29 cellular contexts compared by ENCODE assay signal in genomic region chr1:3570081-3570986, GRCh38. TPM values are rescaled to one million over a fixed set of nuclear protein-coding genes. Genes with fewer than 3 reads are reported as not detected.
DNase-seq lines count a peak whose midpoint lies in the region; ATAC-seq and TF ChIP-seq lines count a peak whose summit lies in the region.
"Had no signal": no experiment of that assay in that cellular context is flagged by ENCODE, and none has a peak within 500 bp of the region (broad histone marks: within the 10 kb centered on the region; RNA-seq: fewer than 3 reads in every experiment).

No MANE protein-coding gene starts in this region.

- no peak overlapping the region for H3K9ac ChIP-seq in DND-41 (ENCODE audit: low read depth, low read length)

- H3K4me1 ChIP-seq in DND-41 (ENCODE audit: insufficient read depth, low read length): no peaks in the 10 kb centered on the region
- H3K4me1 ChIP-seq: adrenal gland, body of pancreas, foreskin keratinocyte, HAP-1 had no signal

- TF ChIP-seq CTCF in DND-41 (IDR thresholded peaks at IDR 0.05; ENCODE audit: borderline replicate concordance, extremely low read depth, low read length, poor library complexity, severe bottlenecking): no peak

- ATAC-seq in DND-41 (ENCODE audit: insufficient read depth, low read depth): no peak; the same call in 2 of the 3 replicates
- ATAC-seq in HG03280 (IDR thresholded peaks at IDR 0.05; ENCODE audit: unreplicated experiment): no peak
- ATAC-seq in HG02571 (IDR thresholded peaks at IDR 0.05; ENCODE audit: unreplicated experiment): no peak
- ATAC-seq: body of pancreas, foreskin keratinocyte, heart right ventricle, natural killer cell, SK-N-SH treated with all-trans-retinoic acid at 6 μM for 48 hours had no signal

- no peaks in the 10 kb centered on the region for H3K36me3 ChIP-seq in DND-41 (ENCODE audit: insufficient read depth, low read length)
- H3K36me3 ChIP-seq: adrenal gland, esophagus squamous epithelium, HAP-1, heart right ventricle had no signal

- DNase-seq in COLO668 (lab: John Stamatoyannopoulos, UW; ENCODE audit: unreplicated experiment): peak; percentile 27
- peak; percentile 4 for DNase-seq in DND-41
- DNase-seq in RPMI8226: peak; percentile 87
- DNase-seq in myocyte (ENCODE audit: low read depth): peak; percentile 38
- DNase-seq in cerebellar cortex (ENCODE audit: low spot score): no peak
- no peak for DNase-seq in NCI-H187 treated with DMSO at 0.1 percent for 48 hours (lab: John Stamatoyannopoulos, UW)
- DNase-seq: activated CD4-positive, alpha-beta memory T cell treated with anti-CD3 and anti-CD28 coated beads, Interleukin-2, amount 10 ng/mL, durations not matched to agents 7 days and 5 days; activated CD4-positive, alpha-beta T cell treated with anti-CD3 and anti-CD28 coated beads for 1 hour; activated CD8-positive, alpha-beta memory T cell treated with anti-CD3 and anti-CD28 coated beads, Interleukin-2, amount 50 U/mL, for 4 hours; activated naive CD4-positive, alpha-beta T cell treated with Interleukin-2 at 50 U/mL for 16 hours; adrenal gland; body of pancreas; dermis blood vessel endothelial cell; esophagus squamous epithelium; foreskin keratinocyte; heart right ventricle; Kasumi-1; kidney; midbrain; natural killer cell; NCI-H146; NCI-H510A; Right ventricle myocardium superior; stimulated activated CD4-positive, alpha-beta T cell treated with anti-CD3 and anti-CD28 coated beads, Interleukin-4, amount 100 ng/mL, for 24 hours; T-helper 2 cell had no signal

- H3K27me3 ChIP-seq in DND-41 (ENCODE audit: insufficient read depth, low read length, poor library complexity): no peaks in the 10 kb centered on the region
- H3K27me3 ChIP-seq: adrenal gland, body of pancreas, foreskin keratinocyte had no signal

- H3K79me2 ChIP-seq in DND-41 (ENCODE audit: insufficient read depth, low read length): no peaks in the 10 kb centered on the region

- no peak overlapping the region for H2AFZ ChIP-seq in DND-41 (ENCODE audit: low read depth, low read length)

- peaks cover 7% of the 10 kb centered on the region; the same call in 1 of the 2 replicates for H4K20me1 ChIP-seq in DND-41 (ENCODE audit: insufficient read depth, low read length)

- H3K27ac ChIP-seq in DND-41 (ENCODE audit: low read length): no peak overlapping the region
- H3K27ac ChIP-seq: adrenal gland, body of pancreas, esophagus squamous epithelium, foreskin keratinocyte, heart right ventricle had no signal

- H3K4me2 ChIP-seq in DND-41 (ENCODE audit: insufficient read depth, low read length): no peak overlapping the region

- H3K4me3 ChIP-seq in DND-41 (ENCODE audit: low read depth in 1 of 2, low read length in 2 of 2): no peak overlapping the region
- H3K4me3 ChIP-seq: adrenal gland, body of pancreas, esophagus squamous epithelium, HAP-1, heart right ventricle had no signal

- H3K9me3 ChIP-seq in DND-41 (ENCODE audit: insufficient read depth, low read length, severe bottlenecking): no peaks in the 10 kb centered on the region
- H3K9me3 ChIP-seq: adrenal gland, body of pancreas, esophagus squamous epithelium, HAP-1, heart right ventricle had no signal

RNA-seq across cellular contexts. Expression of gene MEGF6, which starts 41.0 kb away (rescaled TPM):
- 0.13 and 0.16 TPM in 2 replicates for total RNA-seq in myocyte
- polyA plus RNA-seq in myocyte (2012): 45.6 TPM

RNA-seq across cellular contexts. Expression of gene TPRG1L, which starts 54.5 kb away (rescaled TPM):
- 19.7 and 23.2 TPM in 2 replicates for total RNA-seq in myocyte
- 78.4 TPM for polyA plus RNA-seq in myocyte (2012)

Comparison
In these comparisons a context has a peak if more than half of its experiments do, and no peak if none do; other contexts are left out.
1. DNase-seq: peak in COLO668 (single experiment), DND-41 (single experiment), RPMI8226 (single experiment) and myocyte (single experiment); none in cerebellar cortex (single experiment) and NCI-H187 treated with DMSO at 0.1 percent for 48 hours (single experiment).